Comparison of ENCODE assay signal across 17 cellular contexts in the genomic region with DNA sequence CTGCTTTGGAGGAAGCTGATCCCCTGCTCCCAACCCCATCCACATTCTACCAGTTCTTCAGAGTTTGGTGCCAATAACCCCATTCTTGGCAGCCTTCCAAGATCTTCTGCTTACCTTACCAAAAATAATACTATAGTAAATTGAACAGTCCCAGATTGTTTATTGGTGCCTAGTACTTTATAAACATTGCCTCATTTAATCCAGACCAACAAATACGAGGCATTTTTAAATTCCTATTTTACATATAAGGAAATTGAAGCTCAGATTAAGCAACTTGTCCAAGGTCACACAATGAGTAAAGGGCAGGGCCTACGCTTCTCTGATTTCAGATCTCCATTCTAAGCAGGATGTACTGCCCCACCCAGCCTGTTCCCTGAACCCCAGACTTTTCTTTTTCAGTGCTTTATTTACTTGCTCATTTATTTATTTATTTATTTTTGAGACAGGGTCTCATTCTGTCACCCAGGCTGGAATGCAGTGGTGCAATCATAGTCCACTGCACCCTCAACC. TPM values are rescaled to one million over a fixed set of nuclear protein-coding genes. Genes with fewer than 3 reads are reported as not detected.
DNase-seq lines count a peak whose midpoint lies in the region; ATAC-seq, FAIRE-seq and TF ChIP-seq lines count a peak whose summit lies in the region.
"Had no signal": no experiment of that assay in that cellular context is flagged by ENCODE, and none has a peak within 500 bp of the region (broad histone marks: within the 10 kb centered on the region; RNA-seq: fewer than 3 reads in every experiment).

No MANE protein-coding gene starts in this region.

- no peak for TF ChIP-seq POLR2A in H54 (IDR thresholded peaks at IDR 0.05; ENCODE audit: low read depth, low read length)

- no peak for FAIRE-seq in H54 (lab: Jason Lieb, UNC)
- FAIRE-seq: D721Med had no signal

- ATAC-seq in GM21786 (IDR thresholded peaks at IDR 0.05; ENCODE audit: unreplicated experiment), result no peak
- ATAC-seq: heart right ventricle; Panc1; stimulated activated naive B cell treated with anti-CD40 and anti-IgM and Interleukin-4, amounts not matched to agents 10 μg/mL and 1 μg/mL and 100 μg/mL, for 72 hours had no signal

- peak; percentile 73 for DNase-seq in CD1c-positive myeloid dendritic cell (ENCODE audit: extremely low spot score)
- peak; percentile 48 for DNase-seq in NCI-H1105 treated with DMSO at 0.1 percent for 48 hours (lab: John Stamatoyannopoulos, UW)
- DNase-seq in NCI-H510A (lab: John Stamatoyannopoulos, UW), result peak; percentile 25
- peak; percentile 7 for DNase-seq in cerebellum (ENCODE audit: low spot score)
- no peak for DNase-seq in middle frontal gyrus (ENCODE audit: extremely low spot score, low spot score)
- no peak for DNase-seq in activated CD4-positive, alpha-beta T cell treated with anti-CD3 and anti-CD28 coated beads, Interleukin-2, amount 50 U/mL, for 4 hours
- DNase-seq in H54 (ENCODE audit: insufficient read length, low spot score), result no peak
- DNase-seq: esophagus squamous epithelium; H7; heart right ventricle; IMR-90; islet precursor cell; midbrain; stimulated activated naive B cell treated with anti-CD40 and anti-IgM and Interleukin-4, amounts not matched to agents 10 μg/mL and 1 μg/mL and 100 μg/mL, for 72 hours had no signal

RNA-seq across cellular contexts. Expression of a gene that starts 33.0 kb away (rescaled TPM):
- 8.4 TPM for total RNA-seq in cerebellum

Comparison
In these comparisons a context has a peak if more than half of its experiments do, and no peak if none do; other contexts are left out.
1. DNase-seq: peak in CD1c-positive myeloid dendritic cell (single experiment), NCI-H1105 treated with DMSO at 0.1 percent for 48 hours (single experiment), NCI-H510A (single experiment) and cerebellum (single experiment); none in middle frontal gyrus (single experiment), activated CD4-positive, alpha-beta T cell treated with anti-CD3 and anti-CD28 coated beads, Interleukin-2, amount 50 U/mL, for 4 hours (0 of 2) and H54 (single experiment).